ENCODE assay signal across 16 cellular contexts in genomic region chr10:98316661-98317060, GRCh38. TPM values are rescaled to one million over a fixed set of nuclear protein-coding genes. Genes with fewer than 3 reads are reported as not detected.
DNase-seq lines count a peak whose midpoint lies in the region; ATAC-seq, FAIRE-seq and TF ChIP-seq lines count a peak whose summit lies in the region.
"Had no signal": no experiment of that assay in that cellular context is flagged by ENCODE, and none has a peak within 500 bp of the region (broad histone marks: within the 10 kb centered on the region; RNA-seq: fewer than 3 reads in every experiment).

No MANE protein-coding gene starts in this region.

- H3K27me3 ChIP-seq in bronchial epithelial cell (ENCODE audit: control insufficient read depth, insufficient read depth, low read length) (no peaks in the 10 kb centered on the region), adrenal gland (no peaks in the 10 kb centered on the region)
- H3K27me3 ChIP-seq: BE2C, transverse colon had no signal

- peaks cover 14% of the 10 kb centered on the region for H3K27me3 Mint-ChIP-seq in activated T-cell treated with anti-CD3 and anti-CD28 coated beads, Interleukin-2, amount 50 U/mL, for 4 hours (ENCODE audit: low read depth)

- no peaks in the 10 kb centered on the region for H3K9me3 ChIP-seq in adrenal gland (replicated peaks in 1 of 3)
- H3K9me3 ChIP-seq: BE2C, transverse colon had no signal

- DNase-seq in ACHN (peak; percentile 7), HS-5 (ENCODE audit: low read depth) (peak; percentile 44), bronchial epithelial cell (ENCODE audit: low read depth) (peak; percentile 76), adrenal gland (no peak), GM13976 (ENCODE audit: low spot score) (no peak)
- no peak for DNase-seq in activated T-cell treated with anti-CD3 and anti-CD28 coated beads, Interleukin-2, amount 50 U/mL, for 4 hours
- DNase-seq: activated CD4-positive, alpha-beta T cell treated with anti-CD3 and anti-CD28 coated beads for 4 hours; activated effector memory CD4-positive, alpha-beta T cell treated with anti-CD3 and anti-CD28 coated beads, Interleukin-2, amount 50 U/mL, for 16 hours; BE2C; cerebellar nuclear complex; hippocampal formation; NCI-H446; transverse colon had no signal

- H3K36me3 Mint-ChIP-seq in activated T-cell treated with anti-CD3 and anti-CD28 coated beads, Interleukin-2, amount 50 U/mL, for 4 hours (ENCODE audit: insufficient read depth), result no peaks in the 10 kb centered on the region

- peaks cover 5 to 28% of the 10 kb centered on the region in 2 donors for H3K4me1 ChIP-seq in adrenal gland (replicated peaks in 1 of 2)
- H3K4me1 ChIP-seq: transverse colon had no signal

- H3K4me1 Mint-ChIP-seq in activated T-cell treated with anti-CD3 and anti-CD28 coated beads, Interleukin-2, amount 50 U/mL, for 4 hours (ENCODE audit: low read depth), result peaks cover 2% of the 10 kb centered on the region

- no peak for ATAC-seq in activated T-cell treated with anti-CD3 and anti-CD28 coated beads, Interleukin-2, amount 50 U/mL, for 4 hours
- no peak for ATAC-seq in GM19397 (IDR thresholded peaks at IDR 0.05; ENCODE audit: unreplicated experiment)
- ATAC-seq: K562 had no signal

- in situ Hi-C loops in ACHN (cut with HindIII; ENCODE audit: low pct_ligation_motif_present, low pct_unique_long_range_greater_than_20kb, low sequenced_read_pairs), result no loop called here
- in situ Hi-C loops in GM13976 (cut with MboI; ENCODE audit: low sequenced_read_pairs, unreplicated experiment), result no loop called here

- H3K9me3 Mint-ChIP-seq in activated T-cell treated with anti-CD3 and anti-CD28 coated beads, Interleukin-2, amount 50 U/mL, for 4 hours, result no peaks in the 10 kb centered on the region

- no peak for TF ChIP-seq POLR2A in adrenal gland (IDR thresholded peaks at IDR 0.05)

- no peak for FAIRE-seq in bronchial epithelial cell (lab: Jason Lieb, UNC)
- peak; percentile 74 for FAIRE-seq in islet of Langerhans (lab: Jason Lieb, UNC)
- FAIRE-seq: K562 had no signal

- peak overlapping the region in 1 of 5 donors; percentile 50 for H3K27ac ChIP-seq in adrenal gland
- H3K27ac ChIP-seq: transverse colon had no signal

- H3K36me3 ChIP-seq in bronchial epithelial cell (ENCODE audit: control insufficient read depth, insufficient read depth, low read length) (no peaks in the 10 kb centered on the region), adrenal gland (replicated peaks in 1 of 2) (no peaks in the 10 kb centered on the region)
- H3K36me3 ChIP-seq: BE2C, transverse colon had no signal

- H3K4me3 Mint-ChIP-seq in activated T-cell treated with anti-CD3 and anti-CD28 coated beads, Interleukin-2, amount 50 U/mL, for 4 hours, result no peak overlapping the region

- TF ChIP-seq CTCF in bronchial epithelial cell (IDR thresholded peaks at IDR 0.05; ENCODE audit: insufficient read depth, low read length, severe bottlenecking), result no peak
- TF ChIP-seq CTCF in adrenal gland (IDR thresholded peaks at IDR 0.05), result no peak
- TF ChIP-seq CTCF in GM13976 (IDR thresholded peaks at IDR 0.05; ENCODE audit: borderline replicate concordance, control extremely low read depth, extremely low read depth, insufficient read depth, missing control alignments), result no peak

- H3K4me3 ChIP-seq in bronchial epithelial cell (ENCODE audit: low read depth, low read length) (no peak overlapping the region), adrenal gland (no peak overlapping the region)
- H3K4me3 ChIP-seq: K562, transverse colon had no signal

- intact Hi-C loops in adrenal gland (cut with DNase I), result loop anchor here in 1 of 2 donors (10.0 kb wide), 1 partner anchor 142 kb away; no protein-coding TSS in a partner anchor

RNA-seq across cellular contexts. Expression of gene LOXL4, which starts 48.7 kb away (rescaled TPM):
- total RNA-seq in bronchial epithelial cell (0.13 and 0.26 TPM in 2 replicates), adrenal gland (10 to 100 TPM in 1 of 8 donors, 1 to 10 TPM in 7; 2.3 to 14.4 (median 5.1) TPM)
- total RNA-seq in activated T-cell treated with anti-CD3 and anti-CD28 coated beads, Interleukin-2, amount 50 U/mL, for 4 hours, result not detected
- 1 to 10 TPM; 1.4 to 7.8 (median 2.3) TPM for polyA plus RNA-seq in adrenal gland

Comparison
In these comparisons a context has a peak if more than half of its experiments do, and no peak if none do; other contexts are left out.
1. DNase-seq: peak in ACHN (single experiment), HS-5 (single experiment) and bronchial epithelial cell (single experiment); none in activated T-cell treated with anti-CD3 and anti-CD28 coated beads, Interleukin-2, amount 50 U/mL, for 4 hours (single experiment), adrenal gland (0 of 7) and GM13976 (single experiment).